ENCODE assay signal across 31 cellular contexts in the genomic region with DNA sequence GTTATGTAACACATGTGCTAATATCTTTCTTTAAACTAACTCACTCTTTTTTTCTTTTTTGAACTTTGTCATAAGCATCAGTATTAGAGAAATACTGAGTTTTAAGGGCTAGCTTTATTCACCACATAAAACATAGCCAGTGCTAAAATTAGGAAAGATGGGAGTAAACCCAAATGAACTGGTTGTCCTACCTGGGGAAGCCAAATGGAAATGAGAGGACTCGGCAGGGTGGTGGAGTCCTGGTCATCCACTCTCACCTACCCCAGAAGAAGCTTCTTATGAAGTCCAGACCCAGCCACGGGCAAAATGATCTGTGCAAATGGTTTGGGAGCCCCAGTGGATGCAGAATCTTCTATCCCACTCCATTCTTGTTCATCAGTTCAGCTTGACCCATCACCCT.
"Had no signal": no experiment of that assay in that cellular context is flagged by ENCODE, and none has a peak within 500 bp of the region (broad histone marks: within the 10 kb centered on the region; RNA-seq: fewer than 3 reads in every experiment).

No MANE protein-coding gene starts in this region.

- H3K9me3 Mint-ChIP-seq: activated B cell treated with CpG ODN at 0.5 μM for 24 hours; activated T-cell treated with anti-CD3 and anti-CD28 coated beads, Interleukin-2, amount 50 U/mL, for 72 hours; activated T-helper 17 cell treated with anti-CD3 and anti-CD28 coated beads, Interleukin-2, amount 50 U/mL, for 72 hours had no signal

- ATAC-seq: activated T-cell treated with anti-CD3 and anti-CD28 coated beads, Interleukin-2, amount 50 U/mL, for 72 hours; activated T-helper 17 cell treated with anti-CD3 and anti-CD28 coated beads, Interleukin-2, amount 50 U/mL, for 72 hours; body of pancreas; Right ventricle myocardium inferior had no signal

- H3K36me3 ChIP-seq: adrenal gland, breast epithelium had no signal

- H3K27me3 Mint-ChIP-seq: activated T-helper 17 cell treated with anti-CD3 and anti-CD28 coated beads, Interleukin-2, amount 50 U/mL, for 72 hours had no signal

- H3K27ac Mint-ChIP-seq: activated B cell treated with CpG ODN at 0.5 μM for 24 hours; activated T-cell treated with anti-CD3 and anti-CD28 coated beads, Interleukin-2, amount 50 U/mL, for 72 hours; activated T-helper 17 cell treated with anti-CD3 and anti-CD28 coated beads, Interleukin-2, amount 50 U/mL, for 72 hours had no signal

- H3K27ac ChIP-seq: adrenal gland, body of pancreas, breast epithelium, PC-9, RWPE1, VCaP had no signal

- H3K4me3 Mint-ChIP-seq: activated B cell treated with CpG ODN at 0.5 μM for 24 hours; activated T-cell treated with anti-CD3 and anti-CD28 coated beads, Interleukin-2, amount 50 U/mL, for 72 hours; activated T-helper 17 cell treated with anti-CD3 and anti-CD28 coated beads, Interleukin-2, amount 50 U/mL, for 72 hours had no signal

- DNase-seq: activated B cell treated with CpG ODN at 0.5 μM for 24 hours; activated CD4-positive, alpha-beta T cell treated with anti-CD3 and anti-CD28 coated beads for 48 hours; activated CD4-positive, alpha-beta T cell treated with anti-CD3 and anti-CD28 coated beads, Interleukin-2, amount 50 U/mL, for 4 hours; activated CD4-positive, CD25-positive, alpha-beta regulatory T cell treated with anti-CD3 and anti-CD28 coated beads, Interleukin-2, amount 50 U/mL, for 72 hours; activated effector memory CD4-positive, alpha-beta T cell treated with anti-CD3 and anti-CD28 coated beads, Interleukin-2, amount 50 U/mL, for 16 hours; activated naive CD4-positive, alpha-beta T cell; activated naive CD4-positive, alpha-beta T cell treated with anti-CD3 and anti-CD28 coated beads, Interleukin-2, amount 50 U/mL, for 16 hours; activated T-cell treated with anti-CD3 and anti-CD28 coated beads, Interleukin-2, amount 50 U/mL, for 1 hour; activated T-cell treated with anti-CD3 and anti-CD28 coated beads, Interleukin-2, amount 50 U/mL, for 72 hours; body of pancreas; NCI-H1092 treated with DMSO at 0.1 percent for 48 hours; NCI-H1417; NCI-H146; NCI-H187; NCI-H2029 treated with DMSO at 0.1 percent for 48 hours; NCI-H2107; NCI-H2171; NCI-H510A; NCI-H526; NCI-H748 treated with DMSO at 0.1 percent for 48 hours; NK-92 treated with Interleukin-12 subunit alpha and Interleukin-12 subunit beta, amount 100 ng/mL, for 24 hours; PC-9; SW 1271; T-helper 2 cell; T-helper 9 cell had no signal

- H3K4me3 ChIP-seq: adrenal gland, body of pancreas, breast epithelium, PC-9 had no signal

- H3K4me1 ChIP-seq: adrenal gland, body of pancreas, breast epithelium had no signal

- H3K9me3 ChIP-seq: adrenal gland, body of pancreas, breast epithelium had no signal

- H3K27me3 ChIP-seq: adrenal gland, body of pancreas, breast epithelium had no signal
